ENCODE assay signal across 8 cellular contexts in genomic region chr11:2139118-2139490, GRCh38. TPM values are rescaled to one million over a fixed set of nuclear protein-coding genes. Genes with fewer than 3 reads are reported as not detected.
DNase-seq lines count a peak whose midpoint lies in the region; ATAC-seq, FAIRE-seq and TF ChIP-seq lines count a peak whose summit lies in the region.

Gene IGF2, minus strand, starts transcription at chr11:2139389. Its CDS starts 3,866 bp downstream, at chr11:2135523.

- H3K9ac ChIP-seq in SK-N-SH (no peak within 1 kb of the TSS), HepG2 (ENCODE audit: insufficient read depth, low read depth, low read length) (peak within 1 kb of the TSS; percentile 72)

- POLR2A ChIA-PET in SK-N-SH (lab: Yijun Ruan, JAX) (interaction anchor here (0.8 to 1.5 kb wide), 6 partner anchors 12 to 186 kb away, joined by 3 to 5 read pairs (median 4); no protein-coding TSS in a partner anchor), HepG2 (lab: Yijun Ruan, JAX) (interaction anchor here (0.6 to 6.5 kb wide), 10 partner anchors 10 to 457 kb away, joined by 3 to 108 read pairs (median 4); partner anchors contain the start of gene MRPL23)

- peaks cover 50% of the 10 kb centered on the region for H3K27me3 ChIP-seq in SK-N-SH (ENCODE audit: insufficient read depth)
- H3K27me3 ChIP-seq in HepG2 (ENCODE audit: control insufficient read depth in 1 of 2, insufficient read depth in 2 of 2, low read length in 2 of 2): peaks cover 0 to 42% of the 10 kb centered on the region in 2 experiments; a peak in 4 of 5 replicates
- H3K27me3 ChIP-seq in thoracic aorta (replicated peaks; ENCODE audit: insufficient read depth): peaks cover 8% of the 10 kb centered on the region

- ATAC-seq in SK-N-SH treated with all-trans-retinoic acid at 6 μM for 48 hours (no peak), HepG2 (peak; percentile 18), thoracic aorta (ENCODE audit: insufficient number of reproducible peaks, low FRiP score, low read depth) (no peak)
- ATAC-seq in activated CD4-positive, CD25-positive, alpha-beta regulatory T cell treated with anti-CD3 and anti-CD28 coated beads, Interleukin-2, amount 50 U/mL, for 24 hours: no peak

- no peaks in the 10 kb centered on the region for H3K36me3 ChIP-seq in SK-N-SH (replicated peaks in 1 of 2; ENCODE audit: control insufficient read depth in 1 of 2, insufficient read depth in 2 of 2, low read length in 1 of 2)
- H3K36me3 ChIP-seq in HepG2 (replicated peaks in 1 of 2; ENCODE audit: control insufficient read depth in 1 of 2, insufficient read depth in 2 of 2, low read length in 2 of 2): peaks cover 7 to 17% of the 10 kb centered on the region in 2 experiments; a peak in 4 of 5 replicates
- no peaks in the 10 kb centered on the region for H3K36me3 ChIP-seq in thoracic aorta

- H3F3A ChIP-seq in SK-N-SH (replicated peaks; ENCODE audit: insufficient read depth): peaks cover 8% of the 10 kb centered on the region

- TF ChIP-seq CTCF in SK-N-SH (IDR thresholded peaks at IDR 0.05) (no peak), HepG2 (CRISPR knock-in tag; IDR thresholded peaks at IDR 0.05) (no peak; the same call in 1 of the 2 replicates), thoracic aorta (IDR thresholded peaks at IDR 0.05) (no peak)

- H3K79me2 ChIP-seq in SK-N-SH (ENCODE audit: insufficient read depth): no peaks in the 10 kb centered on the region
- H3K79me2 ChIP-seq in HepG2 (ENCODE audit: insufficient read depth, low read length): peaks cover 17% of the 10 kb centered on the region

- in situ Hi-C loops in T47D (cut with HindIII; ENCODE audit: low pct_unique_long_range_greater_than_20kb, low sequenced_read_pairs) (no loop called here), HepG2 (cut with HindIII; ENCODE audit: extremely low pct_ligation_motif_present, low pct_unique_long_range_greater_than_20kb) (no loop called here)

- CTCF ChIA-PET in SK-N-SH (lab: Yijun Ruan, JAX): interaction anchor here (1.0 to 25.3 kb wide), 6 partner anchors 12 to 305 kb away, joined by 3 to 1098 read pairs (median 51); partner anchors contain the start of genes SYT8 and TNNI2
- CTCF ChIA-PET in HepG2 (lab: Yijun Ruan, JAX; ENCODE audit: low intra/inter-chr PET ratio, low total read pairs): interaction anchor here (0.6 to 1.7 kb wide), 2 partner anchors 102 to 986 kb away, joined by 3 read pairs; no protein-coding TSS in a partner anchor

- TF ChIP-seq EP300 in SK-N-SH (IDR thresholded peaks at IDR 0.05; ENCODE audit: borderline replicate concordance in 1 of 2, low read depth in 1 of 2, low read length in 1 of 2) (no peak), HepG2 (IDR thresholded peaks at IDR 0.05; ENCODE audit: low read depth in 2 of 2, low read length in 2 of 2) (no peak), HepG2 (CRISPR knock-in tag; IDR thresholded peaks at IDR 0.05; ENCODE audit: borderline replicate concordance) (no peak)

- no peaks in the 10 kb centered on the region for H3K9me3 ChIP-seq in SK-N-SH
- H3K9me3 ChIP-seq in HepG2 (ENCODE audit: low read length): no peaks in the 10 kb centered on the region
- no peaks in the 10 kb centered on the region for H3K9me3 ChIP-seq in thoracic aorta

- 1% methylated on average over 15 of the region's 58 CpGs for WGBS in SK-N-SH (ENCODE audit: low lambda C conversion rate)
- WGBS in HepG2 (ENCODE audit: low lambda C conversion rate): 4% methylated on average over 5 of the region's 58 CpGs

- no TSS peak for BruUV-seq in HepG2 (replicated peaks; lab: Mats Ljungman, UMichigan)

- no peaks in the 10 kb centered on the region for H3K9me2 ChIP-seq in SK-N-SH

- intact Hi-C loops in HepG2 (cut with micrococcal nuclease; ENCODE audit: unreplicated experiment): no loop called here

- H4K20me1 ChIP-seq in SK-N-SH (ENCODE audit: insufficient read depth) (no peaks in the 10 kb centered on the region), HepG2 (ENCODE audit: insufficient read depth, low read length) (peaks cover 41% of the 10 kb centered on the region)

- TF ChIP-seq RAD21 in SK-N-SH (IDR thresholded peaks at IDR 0.05; ENCODE audit: low read length) (no peak), HepG2 (CRISPR knock-in tag; IDR thresholded peaks at IDR 0.05) (no peak)

- TF ChIP-seq POLR2A in HepG2 (IDR thresholded peaks at IDR 0.05; ENCODE audit: insufficient read depth in 1 of 2, low read depth in 2 of 2, low read length in 2 of 2): peak in 1 of 2 experiments; percentile 70; a peak in 2 of 4 replicates

- H3K27ac ChIP-seq in SK-N-SH (ENCODE audit: low read depth in 2 of 2, low read length in 1 of 2) (peak within 1 kb of the TSS in 1 of 2 experiments; percentile 47; a peak in 1 of 4 replicates), HepG2 (ENCODE audit: extremely low read length, insufficient read depth, low read length) (peak within 1 kb of the TSS; percentile 80), thoracic aorta (peak within 1 kb of the TSS in 1 of 2 donors; percentile 17)

- H3K4me2 ChIP-seq in SK-N-SH (no peak within 1 kb of the TSS), HepG2 (ENCODE audit: low read depth, low read length) (peak within 1 kb of the TSS; percentile 75)

- no peak for FAIRE-seq in HepG2 (lab: Jason Lieb, UNC)

- H3K4me1 ChIP-seq in SK-N-SH (ENCODE audit: control insufficient read depth in 1 of 2, insufficient read depth in 2 of 2, low read depth in 1 of 2, low read length in 1 of 2): peaks cover 0 to 8% of the 10 kb centered on the region in 2 experiments; a peak in 1 of 4 replicates
- peaks cover 56% of the 10 kb centered on the region for H3K4me1 ChIP-seq in HepG2 (ENCODE audit: insufficient read depth, low read length)
- H3K4me1 ChIP-seq in thoracic aorta (ENCODE audit: control insufficient read depth in 1 of 2, low read depth in 2 of 2): peaks cover 7 to 33% of the 10 kb centered on the region in 2 donors

- H2AFZ ChIP-seq in SK-N-SH (ENCODE audit: low read depth) (no peak within 1 kb of the TSS), HepG2 (ENCODE audit: low read length) (no peak within 1 kb of the TSS)

- H3K4me3 ChIP-seq in SK-N-SH (ENCODE audit: low read depth in 2 of 2, low read length in 1 of 2): peak within 1 kb of the TSS in 1 of 2 experiments; percentile 41; a peak in 1 of 4 replicates
- peak within 1 kb of the TSS; percentile 72 to 84 (median 80) for H3K4me3 ChIP-seq in HepG2 (replicated peaks in 1 of 3; ENCODE audit: insufficient read depth in 1 of 3, low read depth in 2 of 3, low read length in 3 of 3)
- H3K4me3 ChIP-seq in thoracic aorta: peak within 1 kb of the TSS; percentile 58

- DNase-seq in SK-N-SH (peak; percentile 84), T47D (ENCODE audit: low read depth in 1 of 2, low spot score in 1 of 2) (peak; percentile 46 to 60), HepG2 (ENCODE audit: low spot score) (peak; percentile 43), thoracic aorta (ENCODE audit: low spot score) (no peak)
- DNase-seq in stimulated activated CD4-positive, alpha-beta T cell treated with anti-CD3 and anti-CD28 coated beads, Interleukin-2, amount 100 ng/mL, for 48 hours: no peak
- DNase-seq in stimulated activated CD4-positive, alpha-beta T cell treated with anti-CD3 and anti-CD28 coated beads, Interleukin-2, amount 100 ng/mL, for 24 hours: no peak

TF ChIP-seq in SK-N-SH, 30 proteins besides CTCF, POLR2A, EP300 and RAD21:
- TF ChIP-seq TAF1 (IDR thresholded peaks at IDR 0.05; ENCODE audit: borderline replicate concordance, low read depth, low read length) (no peak), NRF1 (IDR thresholded peaks at IDR 0.05; ENCODE audit: low read depth, low read length) (no peak)

TF ChIP-seq in HepG2, 621 proteins besides CTCF, POLR2A, EP300 and RAD21 (continues in another document):
- TF ChIP-seq ZNF777 (CRISPR knock-in tag; IDR thresholded peaks at IDR 0.05): peak; percentile 78
- no peak for TF ChIP-seq TEAD3 (CRISPR knock-in tag; optimal IDR thresholded peaks at IDR 0.05; ENCODE audit: borderline replicate concordance)
- no peak for TF ChIP-seq ZNF20 (CRISPR knock-in tag; IDR thresholded peaks at IDR 0.05)
- no peak for TF ChIP-seq E2F1 (CRISPR knock-in tag; IDR thresholded peaks at IDR 0.05)
- no peak for TF ChIP-seq ZNF7 (CRISPR knock-in tag; IDR thresholded peaks at IDR 0.05)
- peak; percentile 44; the same call in 1 of the 2 replicates for TF ChIP-seq ZNF343 (CRISPR knock-in tag; IDR thresholded peaks at IDR 0.05)

RNA-seq across cellular contexts. Expression of gene IGF2, which starts in this region (rescaled TPM):
- polyA plus RNA-seq in SK-N-SH (2012; rRNA removed) (0.05 TPM in 1 of 2 replicates, not detected in the other), HepG2 (2011; rRNA removed) (254 and 379 TPM in 2 replicates)
- 0.03 and 0.04 TPM in 2 replicates for polyA plus RNA-seq in SK-N-SH (2012; cell fraction: cytosol; rRNA removed)
- polyA plus RNA-seq in SK-N-SH (2012; cell fraction: nucleus; rRNA removed): not detected in 2 replicates
- total RNA-seq in HepG2 (2016; rRNA removed; fragmentation: Illumina TruSeq; extraction: Trizol) (79.1 and 138 TPM in 2 replicates), thoracic aorta (10 to 100 TPM; 31.7 to 39.4 TPM)
- total RNA-seq in HepG2 (2016; cell fraction: cytosol; rRNA removed; fragmentation: Illumina TruSeq; extraction: Trizol; ENCODE audit: low read depth): 150 and 154 TPM in 2 replicates
- 71.0 and 125 TPM in 2 replicates for total RNA-seq in HepG2 (2016; cell fraction: insoluble cytoplasmic fraction; rRNA removed; fragmentation: Illumina TruSeq; extraction: Trizol)
- 362 and 363 TPM in 2 replicates for total RNA-seq in HepG2 (2016; cell fraction: membrane; rRNA removed; fragmentation: Illumina TruSeq; extraction: Trizol)
- total RNA-seq in HepG2 (2016; cell fraction: nucleus; rRNA removed; fragmentation: Illumina TruSeq; extraction: Trizol): 89.6 and 109 TPM in 2 replicates
- polyA plus RNA-seq in HepG2 (2011; cell fraction: cytosol; rRNA removed): 454 and 616 TPM in 2 replicates
- polyA plus RNA-seq in HepG2 (2011; cell fraction: nucleus; rRNA removed): 839 and 1,149 TPM in 2 replicates
- polyA plus RNA-seq in HepG2 (2012): 4,210 and 4,559 TPM in 2 replicates
- polyA plus RNA-seq in HepG2 (2016; cell fraction: cytosol; fragmentation: Illumina TruSeq; extraction: Trizol; ENCODE audit: low read depth): 341 and 387 TPM in 2 replicates
- 1,191 and 1,950 TPM in 2 replicates for polyA plus RNA-seq in HepG2 (2016; cell fraction: insoluble cytoplasmic fraction; fragmentation: Illumina TruSeq; extraction: Trizol; ENCODE audit: low read depth)
- 1,798 and 2,413 TPM in 2 replicates for polyA plus RNA-seq in HepG2 (2016; cell fraction: membrane; fragmentation: Illumina TruSeq; extraction: Trizol; ENCODE audit: low read depth)
- polyA plus RNA-seq in HepG2 (2016; cell fraction: nucleus; fragmentation: Illumina TruSeq; extraction: Trizol; ENCODE audit: insufficient read depth, low read depth): 949 and 1,082 TPM in 2 replicates
- polyA minus RNA-seq in HepG2 (2011; rRNA and poly(A)+ RNA removed; ENCODE audit: low replicate concordance): 0.19 and 781 TPM in 2 replicates
- 811 and 1,353 TPM in 2 replicates for polyA minus RNA-seq in HepG2 (2011; cell fraction: cytosol; rRNA and poly(A)+ RNA removed)
- 170 and 248 TPM in 2 replicates for polyA minus RNA-seq in HepG2 (2011; cell fraction: nucleus; rRNA and poly(A)+ RNA removed)

Comparison
In these comparisons a context has a peak if more than half of its experiments do, and no peak if none do; other contexts are left out.
1. RNA of gene IGF2 (polyA plus RNA-seq): 254 to 4,559 TPM in HepG2; 0.03 to 0.05 TPM in SK-N-SH; every median in the first group is over 100 times any median in the second.
2. Peak in DNase-seq in SK-N-SH; RNA of the gene not detected or under 1 TPM.
3. DNase-seq: peak in T47D (2 of 2) and HepG2 (single experiment); none in thoracic aorta (single experiment), stimulated activated CD4-positive, alpha-beta T cell treated with anti-CD3 and anti-CD28 coated beads, Interleukin-2, amount 100 ng/mL, for 48 hours (0 of 2) and stimulated activated CD4-positive, alpha-beta T cell treated with anti-CD3 and anti-CD28 coated beads, Interleukin-2, amount 100 ng/mL, for 24 hours (0 of 2).
4. Of the 25 proteins assayed by ChIP-seq in both HepG2 and SK-N-SH: peak only in HepG2: POLR2AphosphoS5, SIN3A and TAF1; only in SK-N-SH: none; in both: none; in neither: 20; mixed calls (peak in some experiments, not most) for 2.